Comparison of ENCODE assay signal across 8 cellular contexts in genomic region chr22:38271927-38272372, GRCh38. TPM values are rescaled to one million over a fixed set of nuclear protein-coding genes. Genes with fewer than 3 reads are reported as not detected.
DNase-seq lines count a peak whose midpoint lies in the region; ATAC-seq and TF ChIP-seq lines count a peak whose summit lies in the region.

No MANE protein-coding gene starts in this region.

- peaks cover 1% of the 10 kb centered on the region for H3K27me3 Mint-ChIP-seq in CD4-positive, CD25-positive, alpha-beta regulatory T cell
- peaks cover 2% of the 10 kb centered on the region for H3K27me3 Mint-ChIP-seq in activated CD4-positive, alpha-beta memory T cell treated with anti-CD3 and anti-CD28 coated beads, Interleukin-2, amount 10 ng/mL, durations not matched to agents 7 days and 5 days

- intact Hi-C loops in left ventricle myocardium inferior (cut with micrococcal nuclease) = no loop called here

- H3K9me3 ChIP-seq in CD4-positive, CD25-positive, alpha-beta regulatory T cell (ENCODE audit: control insufficient read depth in 2 of 2, low read length in 2 of 2) = no peaks in the 10 kb centered on the region
- no peaks in the 10 kb centered on the region for H3K9me3 ChIP-seq in left ventricle myocardium inferior (replicated peaks)

- POLR2A ChIA-PET in activated CD4-positive, alpha-beta memory T cell treated with anti-CD3 and anti-CD28 coated beads, Interleukin-2, amount 10 ng/mL, durations not matched to agents 7 days and 5 days (lab: Charles Lee) = interaction anchor here (1.8 to 2.4 kb wide), 2 partner anchors 12 to 46 kb away, joined by 5 to 9 read pairs; no protein-coding TSS in a partner anchor

- peak overlapping the region in 2 of 3 donors; percentile 83 to 90 for H3K27ac Mint-ChIP-seq in CD4-positive, CD25-positive, alpha-beta regulatory T cell
- H3K27ac Mint-ChIP-seq in activated CD4-positive, alpha-beta memory T cell treated with anti-CD3 and anti-CD28 coated beads, Interleukin-2, amount 10 ng/mL, durations not matched to agents 7 days and 5 days = peak overlapping the region; percentile 45

- no peaks in the 10 kb centered on the region for H3K36me3 ChIP-seq in CD4-positive, CD25-positive, alpha-beta regulatory T cell (ENCODE audit: control insufficient read depth, insufficient read depth, low read length)
- no peaks in the 10 kb centered on the region for H3K36me3 ChIP-seq in left ventricle myocardium inferior

- in situ Hi-C loops in ACHN (cut with HindIII; ENCODE audit: low pct_ligation_motif_present, low pct_unique_long_range_greater_than_20kb, low sequenced_read_pairs) = no loop called here

- H3K36me3 Mint-ChIP-seq in CD4-positive, CD25-positive, alpha-beta regulatory T cell = peaks cover 5% of the 10 kb centered on the region
- H3K36me3 Mint-ChIP-seq in activated CD4-positive, alpha-beta memory T cell treated with anti-CD3 and anti-CD28 coated beads, Interleukin-2, amount 10 ng/mL, durations not matched to agents 7 days and 5 days (ENCODE audit: low read depth) = peaks cover 13% of the 10 kb centered on the region

- no peak for ATAC-seq in CD4-positive, CD25-positive, alpha-beta regulatory T cell (ENCODE audit: low read depth in 2 of 2)
- peak; percentile 6 for ATAC-seq in HG03432 (IDR thresholded peaks at IDR 0.05; ENCODE audit: unreplicated experiment)

- H3K27ac ChIP-seq in CD4-positive, CD25-positive, alpha-beta regulatory T cell (ENCODE audit: insufficient read depth, low read length, poor library complexity, severe bottlenecking) = no peak overlapping the region
- H3K27ac ChIP-seq in left ventricle myocardium inferior (replicated peaks) = peak overlapping the region; percentile 97

- peak in 2 of 3 donors; percentile 8 to 19 for DNase-seq in CD4-positive, CD25-positive, alpha-beta regulatory T cell
- no peak for DNase-seq in activated CD4-positive, alpha-beta memory T cell treated with anti-CD3 and anti-CD28 coated beads, Interleukin-2, amount 10 ng/mL, durations not matched to agents 7 days and 5 days
- DNase-seq in left ventricle myocardium inferior (no peak), retinal pigment epithelial cell (ENCODE audit: low read depth) (no peak), HuH-7 (ENCODE audit: low spot score) (no peak), ACHN (no peak)
- DNase-seq in stimulated activated CD4-positive, alpha-beta T cell treated with anti-CD3 and anti-CD28 coated beads, Interleukin-4, amount 100 ng/mL, for 4 hours = no peak

- CTCF ChIA-PET in activated CD4-positive, alpha-beta memory T cell treated with anti-CD3 and anti-CD28 coated beads, Interleukin-2, amount 10 ng/mL, durations not matched to agents 7 days and 5 days (lab: Charles Lee) = interaction anchor here (1.0 kb wide), 1 partner anchor 220 kb away, joined by 3 read pairs; no protein-coding TSS in a partner anchor

- H3K4me3 ChIP-seq in CD4-positive, CD25-positive, alpha-beta regulatory T cell (ENCODE audit: low read depth, low read length) = peak overlapping the region; percentile 66
- H3K4me3 ChIP-seq in left ventricle myocardium inferior (peak overlapping the region; percentile 100), retinal pigment epithelial cell (ENCODE audit: low read length) (peak overlapping the region; percentile 92)

- peaks cover 38% of the 10 kb centered on the region for H3K4me1 ChIP-seq in CD4-positive, CD25-positive, alpha-beta regulatory T cell (ENCODE audit: control insufficient read depth, insufficient read depth, low read length, poor library complexity, severe bottlenecking)
- peaks cover 67% of the 10 kb centered on the region for H3K4me1 ChIP-seq in left ventricle myocardium inferior

- no peaks in the 10 kb centered on the region for H3K27me3 ChIP-seq in CD4-positive, CD25-positive, alpha-beta regulatory T cell (ENCODE audit: control insufficient read depth, insufficient read depth, low read length)
- no peaks in the 10 kb centered on the region for H3K27me3 ChIP-seq in left ventricle myocardium inferior (ENCODE audit: low read depth)

- H3K4me1 Mint-ChIP-seq in CD4-positive, CD25-positive, alpha-beta regulatory T cell = peaks cover 12 to 65% (median 43%) of the 10 kb centered on the region in 4 donors
- peaks cover 57% of the 10 kb centered on the region for H3K4me1 Mint-ChIP-seq in activated CD4-positive, alpha-beta memory T cell treated with anti-CD3 and anti-CD28 coated beads, Interleukin-2, amount 10 ng/mL, durations not matched to agents 7 days and 5 days

- TF ChIP-seq CTCF in left ventricle myocardium inferior (IDR thresholded peaks at IDR 0.05; ENCODE audit: borderline replicate concordance) = no peak
- TF ChIP-seq CTCF in retinal pigment epithelial cell (conservative IDR thresholded peaks at IDR 0.05; ENCODE audit: low read depth, low read length) = no peak

- H3K4me3 Mint-ChIP-seq in CD4-positive, CD25-positive, alpha-beta regulatory T cell = peak overlapping the region; percentile 90 to 95 (median 90)
- H3K4me3 Mint-ChIP-seq in activated CD4-positive, alpha-beta memory T cell treated with anti-CD3 and anti-CD28 coated beads, Interleukin-2, amount 10 ng/mL, durations not matched to agents 7 days and 5 days = peak overlapping the region; percentile 81

- H3K9me3 Mint-ChIP-seq in CD4-positive, CD25-positive, alpha-beta regulatory T cell = no peaks in the 10 kb centered on the region
- no peaks in the 10 kb centered on the region for H3K9me3 Mint-ChIP-seq in activated CD4-positive, alpha-beta memory T cell treated with anti-CD3 and anti-CD28 coated beads, Interleukin-2, amount 10 ng/mL, durations not matched to agents 7 days and 5 days

RNA-seq across cellular contexts. Expression of gene TMEM184B, which starts 0.9 kb away (rescaled TPM):
- 31.3 TPM for total RNA-seq in CD4-positive, CD25-positive, alpha-beta regulatory T cell
- polyA plus RNA-seq in CD4-positive, CD25-positive, alpha-beta regulatory T cell = 1 to 10 TPM; 7.2 to 8.2 (median 7.7) TPM
- 10 to 100 TPM; 45.9 to 49.3 TPM for total RNA-seq in activated CD4-positive, alpha-beta memory T cell treated with anti-CD3 and anti-CD28 coated beads, Interleukin-2, amount 10 ng/mL, durations not matched to agents 7 days and 5 days
- 50.6 TPM for total RNA-seq in left ventricle myocardium inferior

RNA-seq across cellular contexts. Expression of gene CSNK1E, which starts 45.3 kb away (rescaled TPM):
- 154 TPM for total RNA-seq in CD4-positive, CD25-positive, alpha-beta regulatory T cell
- polyA plus RNA-seq in CD4-positive, CD25-positive, alpha-beta regulatory T cell = 10 to 100 TPM in 2 of 4 donors, 1 to 10 TPM in 2; 7.4 to 12.4 (median 9.5) TPM
- 100 to 1,000 TPM in 1 of 2 experiments, 10 to 100 TPM in 1; 99.9 to 102 TPM for total RNA-seq in activated CD4-positive, alpha-beta memory T cell treated with anti-CD3 and anti-CD28 coated beads, Interleukin-2, amount 10 ng/mL, durations not matched to agents 7 days and 5 days
- 76.1 TPM for total RNA-seq in left ventricle myocardium inferior

Comparison
In these comparisons a context has a peak if more than half of its experiments do, and no peak if none do; other contexts are left out.
1. DNase-seq: peak in CD4-positive, CD25-positive, alpha-beta regulatory T cell (2 of 3); none in activated CD4-positive, alpha-beta memory T cell treated with anti-CD3 and anti-CD28 coated beads, Interleukin-2, amount 10 ng/mL, durations not matched to agents 7 days and 5 days (single experiment), left ventricle myocardium inferior (single experiment), retinal pigment epithelial cell (single experiment), HuH-7 (single experiment), stimulated activated CD4-positive, alpha-beta T cell treated with anti-CD3 and anti-CD28 coated beads, Interleukin-4, amount 100 ng/mL, for 4 hours (0 of 2) and ACHN (single experiment).
2. Peak in every context shown above with its lines, with median percentiles within 50 percentile points of each other: H3K4me3 ChIP-seq.